In genomic region chr20:371755-372542, GRCh38 we compare ENCODE assay signal across 8 cellular contexts. TPM values are rescaled to one million over a fixed set of nuclear protein-coding genes. Genes with fewer than 3 reads are reported as not detected.
DNase-seq lines count a peak whose midpoint lies in the region; ATAC-seq, FAIRE-seq and TF ChIP-seq lines count a peak whose summit lies in the region.
"Had no signal": no experiment of that assay in that cellular context is flagged by ENCODE, and none has a peak within 500 bp of the region (broad histone marks: within the 10 kb centered on the region; RNA-seq: fewer than 3 reads in every experiment).

No MANE protein-coding gene starts in this region.

- H3K79me2 ChIP-seq in GM23248 (ENCODE audit: insufficient read depth) (no peaks in the 10 kb centered on the region), H1 (ENCODE audit: control insufficient read depth in 1 of 2, insufficient read depth in 2 of 2, low read length in 2 of 2) (no peaks in the 10 kb centered on the region; a peak in 1 of 4 replicates)

- H3K4me2 ChIP-seq in GM23248 (ENCODE audit: unreplicated experiment) (peak overlapping the region; percentile 15), H1 (ENCODE audit: insufficient read depth in 1 of 2, low read depth in 2 of 2, low read length in 2 of 2) (no peak overlapping the region; a peak in 1 of 4 replicates)

- H3K9me2 ChIP-seq in GM23248 (ENCODE audit: insufficient read depth), result no peaks in the 10 kb centered on the region

- POLR2A ChIA-PET in H1 (lab: Charles Lee; ENCODE audit: partially characterized antibody), result interaction anchor here (0.8 to 14.7 kb wide), 5 partner anchors 9 to 46 kb away, joined by 3 to 172 read pairs (median 6); partner anchors contain the start of genes SOX12 and TRIB3

- no peak overlapping the region for H4K8ac ChIP-seq in H1 (ENCODE audit: extremely low read depth, insufficient read depth, low read length)

- H4K5ac ChIP-seq in H1 (ENCODE audit: insufficient read length, low read depth, low read length), result peak overlapping the region; percentile 9

- TF ChIP-seq CTCF in H1 (IDR thresholded peaks at IDR 0.05; ENCODE audit: control extremely low read depth in 1 of 3, insufficient read depth in 1 of 3, low read depth in 1 of 3, low read length in 3 of 3) (no peak), neural crest cell (conservative IDR thresholded peaks at IDR 0.05) (no peak)

- no peak overlapping the region for H3K14ac ChIP-seq in H1 (ENCODE audit: insufficient read length)

- peak overlapping the region; percentile 70 for H2BK12ac ChIP-seq in H1 (ENCODE audit: low read depth, low read length)

- no peak for TF ChIP-seq EP300 in H1 (IDR thresholded peaks at IDR 0.05; ENCODE audit: borderline replicate concordance in 1 of 2, low read depth in 2 of 2, low read length in 2 of 2)

- peak overlapping the region; percentile 89 for H2AK5ac ChIP-seq in H1 (ENCODE audit: low read depth, low read length)

- peak overlapping the region; percentile 54; the same call in 1 of the 2 replicates for H2BK15ac ChIP-seq in H1 (ENCODE audit: low read length)

- H2AFZ ChIP-seq in GM23248 (peak overlapping the region; percentile 60), H1 (ENCODE audit: low read length) (peak overlapping the region; percentile 67; the same call in 1 of the 2 replicates)

- no peaks in the 10 kb centered on the region for H3K9me3 Mint-ChIP-seq in neural crest cell

- DNase-seq in GM23248, result peak; percentile 85
- peak; percentile 57 for DNase-seq in NCI-H82 treated with DMSO at 0.1 percent for 48 hours (lab: John Stamatoyannopoulos, UW; ENCODE audit: unreplicated experiment)
- DNase-seq in H1 (ENCODE audit: low read depth in 1 of 2, low spot score in 2 of 2), result no peak
- DNase-seq in neural crest cell (ENCODE audit: low read depth, low spot score), result no peak
- DNase-seq in NCI-H1417 treated with DMSO at 0.1 percent for 48 hours (lab: John Stamatoyannopoulos, UW), result no peak

- peak overlapping the region; percentile 88; the same call in 1 of the 2 replicates for H2BK20ac ChIP-seq in H1 (ENCODE audit: low read length)

- H3K79me1 ChIP-seq in H1 (ENCODE audit: low read depth, low read length), result no peaks in the 10 kb centered on the region

- no peaks in the 10 kb centered on the region; the same call in 1 of the 2 replicates for H3F3A ChIP-seq in GM23248 (ENCODE audit: insufficient read depth)

- ATAC-seq in HG02938 (IDR thresholded peaks at IDR 0.05; ENCODE audit: unreplicated experiment) (no peak), HG03196 (IDR thresholded peaks at IDR 0.05; ENCODE audit: unreplicated experiment) (no peak)

- peak overlapping the region; percentile 51 for H4K91ac ChIP-seq in H1 (replicated peaks; ENCODE audit: insufficient read length, low read length)

- H3K27me3 ChIP-seq in GM23248 (replicated peaks; ENCODE audit: insufficient read depth) (no peaks in the 10 kb centered on the region), H1 (replicated peaks in 1 of 4; ENCODE audit: control insufficient read depth in 3 of 4, extremely low read depth in 1 of 4, insufficient read depth in 3 of 4, low read length in 3 of 4) (no peaks in the 10 kb centered on the region; a peak in 1 of 7 replicates)
- H3K27me3 ChIP-seq: SJSA1 had no signal

- H3K36me3 ChIP-seq in GM23248 (ENCODE audit: low read depth) (no peaks in the 10 kb centered on the region), H1 (ENCODE audit: control insufficient read depth in 2 of 4, insufficient read depth in 4 of 4, low read length in 3 of 4) (no peaks in the 10 kb centered on the region; a peak in 1 of 8 replicates)
- H3K36me3 ChIP-seq: SJSA1 had no signal

- no peaks in the 10 kb centered on the region for H3K36me3 Mint-ChIP-seq in neural crest cell (ENCODE audit: low read depth)

- H3K27ac Mint-ChIP-seq in neural crest cell (ENCODE audit: unreplicated experiment), result peak overlapping the region; percentile 38

- H3K9ac ChIP-seq in GM23248 (peak overlapping the region; percentile 14; the same call in 1 of the 2 replicates), H1 (replicated peaks in 1 of 4; ENCODE audit: extremely low read depth in 1 of 4, low read depth in 3 of 4, low read length in 3 of 4) (peak overlapping the region in 1 of 4 experiments; percentile 4; a peak in 1 of 7 replicates)

- no peak overlapping the region for H3K23ac ChIP-seq in H1 (ENCODE audit: insufficient read length)

- 70 to 73% methylated on average over 10 of the region's 10 CpGs for WGBS in GM23248 (ENCODE audit: low coverage in 1 of 2, low lambda C conversion rate in 2 of 2, missing lambda C conversion rate in 2 of 2), 2 experiments
- 86% methylated on average over 10 of the region's 10 CpGs; no CpG with 5 or more reads in 1 of the 2 experiments for WGBS in H1 (ENCODE audit: extremely low coverage in 1 of 2, insufficient coverage in 1 of 2, insufficient read length in 1 of 2, insufficient replicate concordance in 2 of 2, low coverage in 1 of 2, low lambda C conversion rate in 2 of 2, missing lambda C conversion rate in 1 of 2), 2 experiments

- peaks cover 14% of the 10 kb centered on the region for H3K4me1 ChIP-seq in GM23248 (ENCODE audit: insufficient read depth)
- H3K4me1 ChIP-seq in H1 (replicated peaks in 1 of 4; ENCODE audit: control insufficient read depth in 3 of 4, insufficient read depth in 4 of 4, low read length in 3 of 4), result peaks cover 0 to 5% (median 0%) of the 10 kb centered on the region in 4 experiments; a peak in 2 of 7 replicates

- FAIRE-seq in H1 (lab: Jason Lieb, UNC), result no peak

- H3K27ac ChIP-seq in GM23248 (peak overlapping the region; percentile 51), H1 (ENCODE audit: low read depth, low read length) (no peak overlapping the region)
- H3K27ac ChIP-seq: SJSA1 had no signal

- CTCF ChIA-PET in H1 (lab: Charles Lee; ENCODE audit: partially characterized antibody), result interaction anchor here (0.7 to 4.9 kb wide), 13 partner anchors 10 to 302 kb away, joined by 3 to 41 read pairs (median 3); no protein-coding TSS in a partner anchor

- no peak overlapping the region for H3K4me3 ChIP-seq in GM23248
- no peak overlapping the region for H3K4me3 ChIP-seq in H1 (ENCODE audit: extremely low read depth in 1 of 4, insufficient read depth in 2 of 4, low read depth in 3 of 4, low read length in 4 of 4)
- H3K4me3 ChIP-seq: SJSA1 had no signal

- no peak for TF ChIP-seq RAD21 in H1 (IDR thresholded peaks at IDR 0.05 in 1 of 2, conservative IDR thresholded peaks at IDR 0.05 in 1 of 2; ENCODE audit: low read depth in 2 of 2, low read length in 2 of 2)

- H3K4me3 Mint-ChIP-seq in neural crest cell, result no peak overlapping the region

- H3K23me2 ChIP-seq in H1 (ENCODE audit: low read depth, low read length), result no peaks in the 10 kb centered on the region

- no peak overlapping the region for H3K56ac ChIP-seq in H1 (replicated peaks; ENCODE audit: insufficient read length, low read depth, low read length)

- peak overlapping the region; percentile 79 for H3K18ac ChIP-seq in H1 (ENCODE audit: extremely low read depth, low read length)

- no peaks in the 10 kb centered on the region for H4K20me1 ChIP-seq in GM23248 (ENCODE audit: insufficient read depth)
- no peaks in the 10 kb centered on the region for H4K20me1 ChIP-seq in H1 (replicated peaks in 1 of 2; ENCODE audit: control insufficient read depth in 1 of 2, insufficient read depth in 2 of 2, low read length in 2 of 2)

- H3K4ac ChIP-seq in H1 (replicated peaks; ENCODE audit: insufficient read length, low read depth, low read length), result no peak overlapping the region

- H2BK120ac ChIP-seq in H1 (replicated peaks; ENCODE audit: low read depth, low read length), result no peak overlapping the region

- no peaks in the 10 kb centered on the region for H3K27me3 Mint-ChIP-seq in neural crest cell (ENCODE audit: low read depth)

- H3K4me1 Mint-ChIP-seq in neural crest cell, result peaks cover 18% of the 10 kb centered on the region

- TF ChIP-seq POLR2A in H1 (IDR thresholded peaks at IDR 0.05; ENCODE audit: control extremely low read depth in 1 of 2, low read depth in 2 of 2, low read length in 2 of 2), result no peak

- peak overlapping the region; percentile 82 for H2BK5ac ChIP-seq in H1 (ENCODE audit: low read depth, low read length)

- H3K9me3 ChIP-seq in GM23248 (ENCODE audit: low read depth), result no peaks in the 10 kb centered on the region
- H3K9me3 ChIP-seq in H1 (ENCODE audit: insufficient read depth in 2 of 2, low read depth in 1 of 2, low read length in 1 of 2), result no peaks in the 10 kb centered on the region
- H3K9me3 ChIP-seq: SJSA1 had no signal

- in situ Hi-C loops in GM23248 (cut with MboI), result no loop called here

RNA-seq across cellular contexts. Expression of gene TRIB3, which starts 8.6 kb away (rescaled TPM):
- 88.5 and 99.2 TPM in 2 replicates for total RNA-seq in GM23248 (2014; rRNA removed; shearing (Covaris generic))
- polyA plus RNA-seq in GM23248 (2016; fragmentation: Nextera tagmentation; extraction: Ambion mirVana) (63.0 and 66.1 TPM in 2 replicates), H1 (2011; rRNA removed) (17.1 and 30.0 TPM in 2 replicates)
- 9.0 and 10.1 TPM in 2 replicates for total RNA-seq in H1 (2021; fragmentation: NEBNext Ultra II Directional; extraction: Animal tissue kit (Norgen Biotek cat#: 25700))
- 20.6 TPM for polyA plus RNA-seq in H1 (2011; cell fraction: cytosol; rRNA removed)
- polyA plus RNA-seq in H1 (2011; cell fraction: nucleus; rRNA removed), result 22.8 TPM
- 4.7 to 10.2 TPM (median 8.5 TPM) in 4 replicates for polyA plus RNA-seq in H1 (2012, experiment 1 of 2)
- 11.2 TPM for polyA plus RNA-seq in H1 (2012, experiment 2 of 2)
- 8.1 TPM for polyA plus RNA-seq in H1 (2013, experiment 1 of 2)
- polyA plus RNA-seq in H1 (2013, experiment 2 of 2), result 8.1 TPM
- polyA minus RNA-seq in H1 (2011; rRNA and poly(A)+ RNA removed), result 10.1 and 14.9 TPM in 2 replicates
- polyA minus RNA-seq in H1 (2011; cell fraction: cytosol; rRNA and poly(A)+ RNA removed), result 11.1 TPM
- 7.7 TPM for polyA minus RNA-seq in H1 (2011; cell fraction: nucleus; rRNA and poly(A)+ RNA removed)
- total RNA-seq in neural crest cell, result 12.5 and 14.4 TPM in 2 replicates

RNA-seq across cellular contexts. Expression of gene NRSN2, which starts 25.0 kb away (rescaled TPM):
- 58.8 and 76.8 TPM in 2 replicates for total RNA-seq in GM23248 (2014; rRNA removed; shearing (Covaris generic))
- polyA plus RNA-seq in GM23248 (2016; fragmentation: Nextera tagmentation; extraction: Ambion mirVana), result 76.7 and 78.2 TPM in 2 replicates
- total RNA-seq in H1 (2021; fragmentation: NEBNext Ultra II Directional; extraction: Animal tissue kit (Norgen Biotek cat#: 25700)), result 15.0 and 19.4 TPM in 2 replicates
- polyA plus RNA-seq in H1 (2011; rRNA removed), result 33.3 and 41.9 TPM in 2 replicates
- polyA plus RNA-seq in H1 (2011; cell fraction: cytosol; rRNA removed), result 25.4 TPM
- polyA plus RNA-seq in H1 (2011; cell fraction: nucleus; rRNA removed), result 20.5 TPM
- polyA plus RNA-seq in H1 (2012, experiment 1 of 2), result 17.4 to 24.3 TPM (median 23.5 TPM) in 4 replicates
- 23.4 TPM for polyA plus RNA-seq in H1 (2012, experiment 2 of 2)
- polyA plus RNA-seq in H1 (2013, experiment 1 of 2), result 19.3 TPM
- polyA plus RNA-seq in H1 (2013, experiment 2 of 2), result 21.8 TPM
- polyA minus RNA-seq in H1 (2011; rRNA and poly(A)+ RNA removed), result 11.8 and 15.0 TPM in 2 replicates
- 16.5 TPM for polyA minus RNA-seq in H1 (2011; cell fraction: cytosol; rRNA and poly(A)+ RNA removed)
- 8.1 TPM for polyA minus RNA-seq in H1 (2011; cell fraction: nucleus; rRNA and poly(A)+ RNA removed)
- total RNA-seq in neural crest cell, result 42.0 and 44.4 TPM in 2 replicates

RNA-seq across cellular contexts. Expression of gene RBCK1, which starts 36.1 kb away (rescaled TPM):
- total RNA-seq in GM23248 (2014; rRNA removed; shearing (Covaris generic)), result 104 and 129 TPM in 2 replicates
- polyA plus RNA-seq in GM23248 (2016; fragmentation: Nextera tagmentation; extraction: Ambion mirVana), result 72.3 and 79.9 TPM in 2 replicates
- total RNA-seq in H1 (2021; fragmentation: NEBNext Ultra II Directional; extraction: Animal tissue kit (Norgen Biotek cat#: 25700)), result 48.7 and 54.7 TPM in 2 replicates
- polyA plus RNA-seq in H1 (2011; rRNA removed), result 43.1 and 60.1 TPM in 2 replicates
- 42.6 TPM for polyA plus RNA-seq in H1 (2011; cell fraction: cytosol; rRNA removed)
- polyA plus RNA-seq in H1 (2011; cell fraction: nucleus; rRNA removed), result 121 TPM
- polyA plus RNA-seq in H1 (2012, experiment 1 of 2), result 61.2 to 71.1 TPM (median 65.0 TPM) in 4 replicates
- polyA plus RNA-seq in H1 (2012, experiment 2 of 2), result 49.7 TPM
- 42.6 TPM for polyA plus RNA-seq in H1 (2013, experiment 1 of 2)
- polyA plus RNA-seq in H1 (2013, experiment 2 of 2), result 41.0 TPM
- polyA minus RNA-seq in H1 (2011; rRNA and poly(A)+ RNA removed), result 25.1 and 25.9 TPM in 2 replicates
- 20.8 TPM for polyA minus RNA-seq in H1 (2011; cell fraction: cytosol; rRNA and poly(A)+ RNA removed)
- 32.7 TPM for polyA minus RNA-seq in H1 (2011; cell fraction: nucleus; rRNA and poly(A)+ RNA removed)
- 62.4 and 65.2 TPM in 2 replicates for total RNA-seq in neural crest cell

RNA-seq across cellular contexts. Expression of gene SOX12, which starts 46.6 kb away (rescaled TPM):
- 7.5 and 7.7 TPM in 2 replicates for total RNA-seq in GM23248 (2014; rRNA removed; shearing (Covaris generic))
- polyA plus RNA-seq in GM23248 (2016; fragmentation: Nextera tagmentation; extraction: Ambion mirVana) (2.0 and 2.1 TPM in 2 replicates), H1 (2011; rRNA removed) (6.4 and 14.4 TPM in 2 replicates)
- 63.0 and 66.1 TPM in 2 replicates for total RNA-seq in H1 (2021; fragmentation: NEBNext Ultra II Directional; extraction: Animal tissue kit (Norgen Biotek cat#: 25700))
- polyA plus RNA-seq in H1 (2011; cell fraction: cytosol; rRNA removed), result 9.3 TPM
- 20.6 TPM for polyA plus RNA-seq in H1 (2011; cell fraction: nucleus; rRNA removed)
- 28.3 to 39.1 TPM (median 34.8 TPM) in 4 replicates for polyA plus RNA-seq in H1 (2012, experiment 1 of 2)
- 27.6 TPM for polyA plus RNA-seq in H1 (2012, experiment 2 of 2)
- polyA plus RNA-seq in H1 (2013, experiment 1 of 2), result 34.1 TPM
- 34.4 TPM for polyA plus RNA-seq in H1 (2013, experiment 2 of 2)
- polyA minus RNA-seq in H1 (2011; rRNA and poly(A)+ RNA removed), result 2.9 and 6.2 TPM in 2 replicates
- 16.2 TPM for polyA minus RNA-seq in H1 (2011; cell fraction: cytosol; rRNA and poly(A)+ RNA removed)
- 11.5 TPM for polyA minus RNA-seq in H1 (2011; cell fraction: nucleus; rRNA and poly(A)+ RNA removed)
- total RNA-seq in neural crest cell, result 88.7 and 88.8 TPM in 2 replicates

Comparison
In these comparisons a context has a peak if more than half of its experiments do, and no peak if none do; other contexts are left out.
1. DNase-seq: peak in GM23248 (single experiment) and NCI-H82 treated with DMSO at 0.1 percent for 48 hours (single experiment); none in H1 (0 of 2), neural crest cell (single experiment) and NCI-H1417 treated with DMSO at 0.1 percent for 48 hours (single experiment).